Comparison of ENCODE assay signal across 20 cellular contexts in genomic region chr15:39099524-39099923, GRCh38.
"Had no signal": no experiment of that assay in that cellular context is flagged by ENCODE, and none has a peak within 500 bp of the region (broad histone marks: within the 10 kb centered on the region; RNA-seq: fewer than 3 reads in every experiment).

No MANE protein-coding gene starts in this region.

- H3K79me2 ChIP-seq: hepatocyte had no signal

- H3K4me1 ChIP-seq: body of pancreas, psoas muscle, right lobe of liver had no signal

- DNase-seq: activated CD4-positive, alpha-beta memory T cell treated with anti-CD3 and anti-CD28 coated beads, Interleukin-2, amount 10 ng/mL, durations not matched to agents 7 days and 5 days; activated CD4-positive, alpha-beta T cell treated with anti-CD3 and anti-CD28 coated beads for 4 hours; activated CD8-positive, alpha-beta memory T cell treated with anti-CD3 and anti-CD28 coated beads, Interleukin-2, amount 10 ng/mL, durations not matched to agents 7 days and 5 days; amniotic stem cell; body of pancreas; central memory CD4-positive, alpha-beta T cell; erythroblast; left colon; psoas muscle; right lobe of liver; stimulated activated CD4-positive, alpha-beta T cell treated with anti-CD3 and anti-CD28 coated beads, Interleukin-4, amount 100 ng/mL, for 4 hours; T-cell had no signal

- H2AFZ ChIP-seq: hepatocyte had no signal

- H3K27ac ChIP-seq: body of pancreas, hepatocyte, psoas muscle, right lobe of liver had no signal

- H3K4me3 ChIP-seq: body of pancreas, coronary artery, hepatocyte, lung, psoas muscle, right lobe of liver had no signal

- H3K27ac Mint-ChIP-seq: activated CD4-positive, alpha-beta memory T cell treated with anti-CD3 and anti-CD28 coated beads, Interleukin-2, amount 10 ng/mL, durations not matched to agents 7 days and 5 days; activated CD8-positive, alpha-beta memory T cell treated with anti-CD3 and anti-CD28 coated beads, Interleukin-2, amount 10 ng/mL, durations not matched to agents 7 days and 5 days; activated naive CD8-positive, alpha-beta T cell; mesothelial cell of epicardium; stimulated activated memory B cell treated with anti-CD40 and anti-IgM and Interleukin-4, amounts not matched to agents 10 μg/mL and 1 μg/mL and 100 μg/mL, for 72 hours; T-cell; WTC11 had no signal

- H3K9me3 Mint-ChIP-seq: activated CD4-positive, alpha-beta memory T cell treated with anti-CD3 and anti-CD28 coated beads, Interleukin-2, amount 10 ng/mL, durations not matched to agents 7 days and 5 days had no signal

- H3K4me3 Mint-ChIP-seq: activated CD4-positive, alpha-beta memory T cell treated with anti-CD3 and anti-CD28 coated beads, Interleukin-2, amount 10 ng/mL, durations not matched to agents 7 days and 5 days; activated CD8-positive, alpha-beta memory T cell treated with anti-CD3 and anti-CD28 coated beads, Interleukin-2, amount 10 ng/mL, durations not matched to agents 7 days and 5 days; activated naive CD8-positive, alpha-beta T cell; mesothelial cell of epicardium; stimulated activated memory B cell treated with anti-CD40 and anti-IgM and Interleukin-4, amounts not matched to agents 10 μg/mL and 1 μg/mL and 100 μg/mL, for 72 hours; T-cell; WTC11 had no signal

- H3K4me1 Mint-ChIP-seq: activated CD4-positive, alpha-beta memory T cell treated with anti-CD3 and anti-CD28 coated beads, Interleukin-2, amount 10 ng/mL, durations not matched to agents 7 days and 5 days; activated CD8-positive, alpha-beta memory T cell treated with anti-CD3 and anti-CD28 coated beads, Interleukin-2, amount 10 ng/mL, durations not matched to agents 7 days and 5 days; stimulated activated memory B cell treated with anti-CD40 and anti-IgM and Interleukin-4, amounts not matched to agents 10 μg/mL and 1 μg/mL and 100 μg/mL, for 72 hours; T-cell had no signal

- ATAC-seq: activated CD8-positive, alpha-beta memory T cell treated with anti-CD3 and anti-CD28 coated beads, Interleukin-2, amount 10 ng/mL, durations not matched to agents 7 days and 5 days; body of pancreas; left colon; psoas muscle; right lobe of liver; SK-N-SH treated with all-trans-retinoic acid at 6 μM for 48 hours; stimulated activated memory B cell treated with anti-CD40 and anti-IgM and Interleukin-4, amounts not matched to agents 10 μg/mL and 1 μg/mL and 100 μg/mL, for 72 hours; T-cell; WTC11 had no signal

- H3K36me3 ChIP-seq: right lobe of liver had no signal

- H3K4me2 ChIP-seq: hepatocyte had no signal

- H3K27me3 Mint-ChIP-seq: stimulated activated memory B cell treated with anti-CD40 and anti-IgM and Interleukin-4, amounts not matched to agents 10 μg/mL and 1 μg/mL and 100 μg/mL, for 72 hours had no signal

- H3K27me3 ChIP-seq: body of pancreas, hepatocyte, right lobe of liver had no signal

- H3K36me3 Mint-ChIP-seq: activated CD8-positive, alpha-beta memory T cell treated with anti-CD3 and anti-CD28 coated beads, Interleukin-2, amount 10 ng/mL, durations not matched to agents 7 days and 5 days; activated naive CD8-positive, alpha-beta T cell; mesothelial cell of epicardium; stimulated activated memory B cell treated with anti-CD40 and anti-IgM and Interleukin-4, amounts not matched to agents 10 μg/mL and 1 μg/mL and 100 μg/mL, for 72 hours; T-cell; WTC11 had no signal

- H3K9me3 ChIP-seq: body of pancreas, psoas muscle, right lobe of liver had no signal
